Comparison of ENCODE assay signal across 22 cellular contexts in genomic region chr2:72630767-72631166, GRCh38.
DNase-seq lines count a peak whose midpoint lies in the region; ATAC-seq lines count a peak whose summit lies in the region.
"Had no signal": no experiment of that assay in that cellular context is flagged by ENCODE, and none has a peak within 500 bp of the region (broad histone marks: within the 10 kb centered on the region; RNA-seq: fewer than 3 reads in every experiment).

No MANE protein-coding gene starts in this region.

- ATAC-seq in GM19467 (IDR thresholded peaks at IDR 0.05; ENCODE audit: unreplicated experiment) (no peak), GM18870 (IDR thresholded peaks at IDR 0.05; ENCODE audit: unreplicated experiment) (no peak)
- ATAC-seq: activated CD8-positive, alpha-beta T cell treated with anti-CD3 and anti-CD28 coated beads, Interleukin-2, amount 10 ng/mL, durations not matched to agents 7 days and 5 days; mucosa of descending colon; stimulated activated memory B cell treated with anti-CD40 and anti-IgM and Interleukin-4, amounts not matched to agents 10 μg/mL and 1 μg/mL and 100 μg/mL, for 72 hours had no signal

- DNase-seq in GM04503 (ENCODE audit: low read depth) (peak; percentile 15), RPMI7951 (ENCODE audit: low read depth) (peak; percentile 16), fibroblast of peridontal ligament (ENCODE audit: extremely low read depth) (peak; percentile 65), stromal cell of bone marrow (ENCODE audit: low read depth) (peak; percentile 46)
- no peak for DNase-seq in stimulated activated CD4-positive, alpha-beta T cell treated with anti-CD3 and anti-CD28 coated beads, Interleukin-1b, Interleukin-23, amount 100 ng/mL, for 48 hours
- DNase-seq: activated CD4-positive, CD25-positive, alpha-beta regulatory T cell treated with anti-CD3 and anti-CD28 coated beads, Interleukin-2, amount 50 U/mL, for 72 hours; activated CD8-positive, alpha-beta T cell treated with anti-CD3 and anti-CD28 coated beads, Interleukin-2, amount 10 ng/mL, durations not matched to agents 7 days and 5 days; activated gamma-delta T cell treated with Interleukin-2 at 50 U/mL for 16 hours; BE2C; Calu3; cortex of kidney; islet precursor cell; mucosa of descending colon; NCI-H187 treated with DMSO at 0.1 percent for 48 hours; NCI-H82; OCI-M1; posterior cingulate gyrus; SHP77 treated with DMSO at 0.1 percent for 48 hours; uterus had no signal
